Comparison of ENCODE assay signal across 23 cellular contexts in the genomic region with DNA sequence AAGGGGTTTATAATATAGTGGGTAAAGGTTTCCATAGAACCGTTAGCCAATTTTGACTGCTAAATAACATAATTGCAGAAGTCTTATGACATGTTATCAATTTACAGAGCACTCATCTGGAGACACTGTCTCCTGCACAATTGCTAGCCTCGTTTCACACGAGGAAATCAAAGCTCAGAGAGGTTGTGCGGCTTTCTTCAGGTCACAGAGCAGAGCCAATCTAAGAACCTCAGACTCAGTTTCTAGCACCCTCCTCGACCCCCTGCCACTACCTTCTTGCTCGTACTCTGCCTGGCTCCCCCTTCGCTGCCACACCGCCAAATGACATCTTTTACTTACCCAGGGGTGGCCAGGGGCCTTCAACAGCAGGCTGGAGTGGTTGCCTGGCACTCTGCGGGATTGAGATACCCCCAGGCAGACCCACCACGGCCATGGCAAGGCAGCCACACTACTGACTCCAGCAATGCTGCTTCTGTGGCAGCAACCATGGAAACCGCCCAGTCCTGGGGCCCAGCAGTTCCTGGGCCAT. TPM values are rescaled to one million over a fixed set of nuclear protein-coding genes. Genes with fewer than 3 reads are reported as not detected.
DNase-seq lines count a peak whose midpoint lies in the region; ATAC-seq, FAIRE-seq and TF ChIP-seq lines count a peak whose summit lies in the region.
"Had no signal": no experiment of that assay in that cellular context is flagged by ENCODE, and none has a peak within 500 bp of the region (broad histone marks: within the 10 kb centered on the region; RNA-seq: fewer than 3 reads in every experiment).

No MANE protein-coding gene starts in this region.

- no peak overlapping the region for H3K4me3 Mint-ChIP-seq in neural progenitor cell
- H3K4me3 Mint-ChIP-seq: B cell; CD4-positive, alpha-beta T cell; CD8-positive, alpha-beta T cell had no signal

- H3K27me3 Mint-ChIP-seq in neural progenitor cell (ENCODE audit: insufficient read depth, low read depth) = peaks cover 11% of the 10 kb centered on the region

- no peak overlapping the region for H2BK20ac ChIP-seq in H1 (ENCODE audit: low read length)

- no peaks in the 10 kb centered on the region for H3K36me3 Mint-ChIP-seq in neural progenitor cell
- H3K36me3 Mint-ChIP-seq: CD8-positive, alpha-beta T cell had no signal

- no peak overlapping the region for H4K5ac ChIP-seq in H1 (ENCODE audit: insufficient read length, low read depth, low read length)

- no peak overlapping the region; the same call in 1 of the 2 replicates for H2BK5ac ChIP-seq in H1 (ENCODE audit: low read depth, low read length)

- H3K14ac ChIP-seq in H1 (ENCODE audit: insufficient read length) = no peak overlapping the region

- peak overlapping the region; percentile 63 for H3K27ac Mint-ChIP-seq in neural progenitor cell
- H3K27ac Mint-ChIP-seq: B cell; CD4-positive, alpha-beta T cell; CD8-positive, alpha-beta T cell had no signal

- H3K9me3 Mint-ChIP-seq in neural progenitor cell = peaks cover 4% of the 10 kb centered on the region
- H3K9me3 Mint-ChIP-seq: CD4-positive, alpha-beta T cell; CD8-positive, alpha-beta T cell had no signal

- no peak overlapping the region for H3K4me3 ChIP-seq in HEK293 (ENCODE audit: low read depth, low read length)
- H3K4me3 ChIP-seq in H1 (ENCODE audit: extremely low read depth in 1 of 4, insufficient read depth in 2 of 4, low read depth in 3 of 4, low read length in 4 of 4) = no peak overlapping the region
- no peak overlapping the region for H3K4me3 ChIP-seq in neural progenitor cell
- no peak overlapping the region for H3K4me3 ChIP-seq in upper lobe of right lung
- H3K4me3 ChIP-seq: A549; BLaER1 treated with 17β-estradiol and CSF1 and Interleukin-3, amounts not matched to agents 10 nM and 100 nM had no signal

- H2BK12ac ChIP-seq in H1 (ENCODE audit: low read depth, low read length) = no peak overlapping the region

- H3K4me1 Mint-ChIP-seq in neural progenitor cell = peaks cover 34% of the 10 kb centered on the region
- H3K4me1 Mint-ChIP-seq: B cell had no signal

- H3K27ac ChIP-seq in HEK293 (ENCODE audit: extremely low read depth, low read depth, low read length) (no peak overlapping the region), H1 (ENCODE audit: low read depth, low read length) (no peak overlapping the region), neural progenitor cell (no peak overlapping the region), upper lobe of right lung (no peak overlapping the region)
- H3K27ac ChIP-seq: 22Rv1; A549; BLaER1 treated with 17β-estradiol and CSF1 and Interleukin-3, amounts not matched to agents 10 nM and 100 nM; C4-2B had no signal

- no peak for DNase-seq in H1 (ENCODE audit: low read depth in 1 of 2, low spot score in 2 of 2)
- no peak for DNase-seq in neural progenitor cell (ENCODE audit: low spot score)
- peak; percentile 58 for DNase-seq in upper lobe of right lung
- no peak for DNase-seq in medulla oblongata (ENCODE audit: extremely low spot score)
- no peak for DNase-seq in SK-N-DZ (ENCODE audit: low spot score)
- no peak for DNase-seq in H4 (ENCODE audit: low spot score)
- DNase-seq: AML-193; Caco-2; Calu3; CD4-positive, alpha-beta T cell; CD8-positive, alpha-beta T cell; DMS79 treated with DMSO at 0.1 percent for 48 hours; GF-D8 had no signal

- H3K9ac ChIP-seq in H1 (replicated peaks in 1 of 4; ENCODE audit: extremely low read depth in 1 of 4, low read depth in 3 of 4, low read length in 3 of 4) = no peak overlapping the region
- no peak overlapping the region for H3K9ac ChIP-seq in neural progenitor cell
- H3K9ac ChIP-seq: BLaER1 treated with 17β-estradiol and CSF1 and Interleukin-3, amounts not matched to agents 10 nM and 100 nM had no signal

- H2AFZ ChIP-seq in H1 (ENCODE audit: low read length) (no peak overlapping the region), neural progenitor cell (replicated peaks) (no peak overlapping the region)

- H3K27me3 ChIP-seq in H1 (replicated peaks in 1 of 4; ENCODE audit: control insufficient read depth in 3 of 4, extremely low read depth in 1 of 4, insufficient read depth in 3 of 4, low read length in 3 of 4) = no peaks in the 10 kb centered on the region
- no peaks in the 10 kb centered on the region for H3K27me3 ChIP-seq in neural progenitor cell
- no peaks in the 10 kb centered on the region for H3K27me3 ChIP-seq in upper lobe of right lung

- no peak for TF ChIP-seq EP300 in H1 (IDR thresholded peaks at IDR 0.05; ENCODE audit: borderline replicate concordance in 1 of 2, low read depth in 2 of 2, low read length in 2 of 2)

- no peak overlapping the region for H2BK120ac ChIP-seq in H1 (replicated peaks; ENCODE audit: low read depth, low read length)

- FAIRE-seq in H1 (lab: Jason Lieb, UNC) = no peak
- FAIRE-seq: A549, D721Med, G401.6, GM12891, GM19239 had no signal

- no peaks in the 10 kb centered on the region for H3K36me3 ChIP-seq in HEK293 (ENCODE audit: control insufficient read depth in 2 of 2, insufficient read depth in 1 of 2, low read length in 2 of 2)
- H3K36me3 ChIP-seq in H1 (ENCODE audit: control insufficient read depth in 2 of 4, insufficient read depth in 4 of 4, low read length in 3 of 4) = no peaks in the 10 kb centered on the region
- no peaks in the 10 kb centered on the region for H3K36me3 ChIP-seq in neural progenitor cell
- no peaks in the 10 kb centered on the region for H3K36me3 ChIP-seq in upper lobe of right lung
- H3K36me3 ChIP-seq: BLaER1 treated with 17β-estradiol and CSF1 and Interleukin-3, amounts not matched to agents 10 nM and 100 nM had no signal

- POLR2A ChIA-PET in HEK293 (lab: Yijun Ruan, JAX) = no interaction called here
- POLR2A ChIA-PET in H1 (lab: Charles Lee; ENCODE audit: partially characterized antibody) = no interaction called here

- no peak overlapping the region for H3K18ac ChIP-seq in H1 (ENCODE audit: extremely low read depth, low read length)

- H3F3A ChIP-seq in neural progenitor cell (ENCODE audit: low read depth) = peaks cover 9% of the 10 kb centered on the region

- no peak for TF ChIP-seq CTCF in HEK293 (tag by site-specific recombination; IDR thresholded peaks at IDR 0.05)
- TF ChIP-seq CTCF in H1 (IDR thresholded peaks at IDR 0.05; ENCODE audit: control extremely low read depth in 1 of 3, insufficient read depth in 1 of 3, low read depth in 1 of 3, low read length in 3 of 3) = no peak
- TF ChIP-seq CTCF in neural progenitor cell (IDR thresholded peaks at IDR 0.05) = no peak
- no peak for TF ChIP-seq CTCF in upper lobe of right lung (IDR thresholded peaks at IDR 0.05)

- intact Hi-C loops in upper lobe of right lung (cut with DNase I) = no loop called here

- no peak overlapping the region for H3K4ac ChIP-seq in H1 (replicated peaks; ENCODE audit: insufficient read length, low read depth, low read length)

- H3K79me2 ChIP-seq in H1 (ENCODE audit: control insufficient read depth in 1 of 2, insufficient read depth in 2 of 2, low read length in 2 of 2) (no peaks in the 10 kb centered on the region), neural progenitor cell (ENCODE audit: low read depth) (no peaks in the 10 kb centered on the region)

- 90% methylated on average over 11 of the region's 11 CpGs; no CpG with 5 or more reads in 1 of the 2 experiments for WGBS in H1 (ENCODE audit: extremely low coverage in 1 of 2, insufficient coverage in 1 of 2, insufficient read length in 1 of 2, insufficient replicate concordance in 2 of 2, low coverage in 1 of 2, low lambda C conversion rate in 2 of 2, missing lambda C conversion rate in 1 of 2), 2 experiments

- H3K4me1 ChIP-seq in HEK293 (ENCODE audit: control insufficient read depth, insufficient read depth, low read length) (no peaks in the 10 kb centered on the region), H1 (replicated peaks in 1 of 4; ENCODE audit: control insufficient read depth in 3 of 4, insufficient read depth in 4 of 4, low read length in 3 of 4) (peaks cover 0 to 17% (median 11%) of the 10 kb centered on the region in 4 experiments; a peak in 6 of 7 replicates), neural progenitor cell (peaks cover 13% of the 10 kb centered on the region), upper lobe of right lung (no peaks in the 10 kb centered on the region)
- H3K4me1 ChIP-seq: A549, Caco-2 had no signal

- no peak overlapping the region for H2AK5ac ChIP-seq in H1 (ENCODE audit: low read depth, low read length)

- no peaks in the 10 kb centered on the region for H3K79me1 ChIP-seq in H1 (ENCODE audit: low read depth, low read length)

- H3K23me2 ChIP-seq in H1 (ENCODE audit: low read depth, low read length) = no peaks in the 10 kb centered on the region

- no peak overlapping the region for H4K8ac ChIP-seq in H1 (ENCODE audit: extremely low read depth, insufficient read depth, low read length)

- CTCF ChIA-PET in HEK293 (lab: Yijun Ruan, JAX) = no interaction called here
- CTCF ChIA-PET in H1 (lab: Charles Lee; ENCODE audit: partially characterized antibody) = interaction anchor here (1.9 kb wide), 2 partner anchors 66 to 97 kb away, joined by 4 read pairs; no protein-coding TSS in a partner anchor

- no peak for TF ChIP-seq POLR2A in H1 (IDR thresholded peaks at IDR 0.05; ENCODE audit: control extremely low read depth in 1 of 2, low read depth in 2 of 2, low read length in 2 of 2)

- no peak overlapping the region for H3K56ac ChIP-seq in H1 (replicated peaks; ENCODE audit: insufficient read length, low read depth, low read length)

- ATAC-seq in upper lobe of right lung = no peak
- ATAC-seq: A549; CD8-positive, alpha-beta T cell had no signal

- no peak overlapping the region for H3K23ac ChIP-seq in H1 (ENCODE audit: insufficient read length)

- H4K91ac ChIP-seq in H1 (replicated peaks; ENCODE audit: insufficient read length, low read length) = no peak overlapping the region

- H3K9me3 ChIP-seq in HEK293 (ENCODE audit: control insufficient read depth, insufficient read depth, low read depth, low read length) (no peaks in the 10 kb centered on the region), H1 (ENCODE audit: insufficient read depth in 2 of 2, low read depth in 1 of 2, low read length in 1 of 2) (no peaks in the 10 kb centered on the region), neural progenitor cell (ENCODE audit: low read depth) (no peaks in the 10 kb centered on the region), upper lobe of right lung (no peaks in the 10 kb centered on the region)
- H3K9me3 ChIP-seq: A549; BLaER1 treated with 17β-estradiol and CSF1 and Interleukin-3, amounts not matched to agents 10 nM and 100 nM; Caco-2 had no signal

- H3K4me2 ChIP-seq in H1 (ENCODE audit: insufficient read depth in 1 of 2, low read depth in 2 of 2, low read length in 2 of 2) (no peak overlapping the region), neural progenitor cell (no peak overlapping the region)
- H3K4me2 ChIP-seq: A549; BLaER1 treated with 17β-estradiol and CSF1 and Interleukin-3, amounts not matched to agents 10 nM and 100 nM had no signal

- 0 out of 2 replicates have a peak overlapping the region, but pooled peaks have one; percentile 29 for H2BK15ac ChIP-seq in H1 (ENCODE audit: low read length)

- no peak for TF ChIP-seq RAD21 in H1 (IDR thresholded peaks at IDR 0.05 in 1 of 2, conservative IDR thresholded peaks at IDR 0.05 in 1 of 2; ENCODE audit: low read depth in 2 of 2, low read length in 2 of 2)

- H4K20me1 ChIP-seq in H1 (replicated peaks in 1 of 2; ENCODE audit: control insufficient read depth in 1 of 2, insufficient read depth in 2 of 2, low read length in 2 of 2) = no peaks in the 10 kb centered on the region
- no peaks in the 10 kb centered on the region for H4K20me1 ChIP-seq in neural progenitor cell (ENCODE audit: low read depth)

RNA-seq across cellular contexts. Expression of a gene that starts 16.0 kb away (rescaled TPM):
- 6.1 and 7.7 TPM in 2 replicates for total RNA-seq in H1 (2021; fragmentation: NEBNext Ultra II Directional; extraction: Animal tissue kit (Norgen Biotek cat#: 25700))
- 4.4 and 5.9 TPM in 2 replicates for polyA plus RNA-seq in H1 (2011; rRNA removed)
- 3.6 TPM for polyA plus RNA-seq in H1 (2011; cell fraction: cytosol; rRNA removed)
- 10.1 TPM for polyA plus RNA-seq in H1 (2011; cell fraction: nucleus; rRNA removed)
- 2.2 to 4.5 TPM (median 4.3 TPM) in 4 replicates for polyA plus RNA-seq in H1 (2012, experiment 1 of 2)
- 2.9 TPM for polyA plus RNA-seq in H1 (2012, experiment 2 of 2)
- 6.5 TPM for polyA plus RNA-seq in H1 (2013, experiment 1 of 2)
- 6.3 TPM for polyA plus RNA-seq in H1 (2013, experiment 2 of 2)
- 3.9 and 5.8 TPM in 2 replicates for polyA minus RNA-seq in H1 (2011; rRNA and poly(A)+ RNA removed)
- polyA minus RNA-seq in H1 (2011; cell fraction: cytosol; rRNA and poly(A)+ RNA removed) = 5.8 TPM
- 10.2 TPM for polyA minus RNA-seq in H1 (2011; cell fraction: nucleus; rRNA and poly(A)+ RNA removed)
- 3.4 and 10.1 TPM in 2 replicates for total RNA-seq in neural progenitor cell (ENCODE audit: low replicate concordance)
- total RNA-seq in upper lobe of right lung = 63.6 TPM
- 0.92 and 1.3 TPM in 2 replicates for polyA plus RNA-seq in SK-N-DZ (2014; cell fraction: cytosol; rRNA removed)
- 0.47 and 2.3 TPM in 2 replicates for polyA plus RNA-seq in SK-N-DZ (2014; cell fraction: nucleus; rRNA removed)
- total RNA-seq in H4 (2014; rRNA removed; shearing (Covaris generic)) = 0.17 TPM in 1 of 2 replicates, not detected in the other
